In the genomic region with DNA sequence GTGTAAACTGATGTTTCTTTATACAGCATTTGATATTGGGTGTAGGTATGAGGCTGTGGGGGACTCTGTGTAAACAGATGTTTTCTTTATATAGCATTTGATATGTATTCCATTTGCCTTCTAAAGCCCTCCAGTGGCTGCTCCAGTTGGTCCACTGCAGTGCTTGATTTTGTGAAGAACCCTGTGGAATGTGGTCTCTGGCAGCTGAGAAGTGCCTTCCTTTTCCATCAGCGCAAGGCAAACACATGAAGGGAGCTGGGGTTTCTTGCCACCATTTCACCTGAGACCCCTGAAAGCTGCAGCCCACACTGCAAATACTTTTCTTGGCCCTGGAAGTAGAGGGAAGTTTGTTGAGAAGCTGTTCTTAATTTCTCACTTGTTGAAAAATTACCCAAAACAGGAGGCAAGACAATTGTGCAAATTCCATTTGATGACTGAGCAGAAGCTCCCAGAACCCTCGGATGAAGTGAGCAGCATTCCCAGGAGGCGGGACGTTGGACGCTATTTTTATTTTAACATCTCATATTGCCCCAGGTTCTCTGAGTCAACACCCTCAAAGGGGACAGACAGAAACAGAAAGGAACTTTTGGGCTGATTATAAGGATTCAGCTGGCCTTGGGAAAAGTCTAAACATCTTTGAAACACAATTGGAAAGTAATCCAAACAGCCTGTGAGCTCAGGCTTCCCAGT, we compare ENCODE assay signal across 15 cellular contexts.
DNase-seq lines count a peak whose midpoint lies in the region; ATAC-seq, FAIRE-seq and TF ChIP-seq lines count a peak whose summit lies in the region.
"Had no signal": no experiment of that assay in that cellular context is flagged by ENCODE, and none has a peak within 500 bp of the region (broad histone marks: within the 10 kb centered on the region; RNA-seq: fewer than 3 reads in every experiment).

No MANE protein-coding gene starts in this region.

- H2AFZ ChIP-seq in astrocyte (ENCODE audit: low read depth, low read length), result no peak overlapping the region

- H3K36me3 Mint-ChIP-seq in astrocyte (ENCODE audit: low read depth, unreplicated experiment), result peaks cover 11% of the 10 kb centered on the region
- H3K36me3 Mint-ChIP-seq: CD4-positive, alpha-beta memory T cell had no signal

- no peaks in the 10 kb centered on the region for H4K20me1 ChIP-seq in astrocyte (ENCODE audit: insufficient read depth, low read length)

- H3K4me3 Mint-ChIP-seq in astrocyte (ENCODE audit: unreplicated experiment), result no peak overlapping the region
- H3K4me3 Mint-ChIP-seq: activated CD4-positive, alpha-beta T cell treated with anti-CD3 and anti-CD28 coated beads, Interleukin-2, amount 10 ng/mL, durations not matched to agents 7 days and 5 days; CD4-positive, alpha-beta memory T cell had no signal

- no peaks in the 10 kb centered on the region for H3K27me3 ChIP-seq in astrocyte (ENCODE audit: insufficient read depth, low read length)
- peaks cover 0 to 7% (median 0%) of the 10 kb centered on the region in 3 donors for H3K27me3 ChIP-seq in skeletal muscle tissue (ENCODE audit: control insufficient read depth in 3 of 3, insufficient read depth in 3 of 3, low read length in 3 of 3)
- no peaks in the 10 kb centered on the region for H3K27me3 ChIP-seq in MG63
- H3K27me3 ChIP-seq: vagina had no signal

- peaks cover 19% of the 10 kb centered on the region for H3K4me1 Mint-ChIP-seq in astrocyte (ENCODE audit: low read depth, unreplicated experiment)
- H3K4me1 Mint-ChIP-seq: activated CD4-positive, alpha-beta T cell treated with anti-CD3 and anti-CD28 coated beads, Interleukin-2, amount 10 ng/mL, durations not matched to agents 7 days and 5 days; CD4-positive, alpha-beta memory T cell had no signal

- H3K27ac ChIP-seq in astrocyte (ENCODE audit: low read depth, low read length) (peak overlapping the region; percentile 57), skeletal muscle tissue (ENCODE audit: low read depth, low read length) (no peak overlapping the region)
- H3K27ac ChIP-seq: vagina had no signal

- H3K4me1 ChIP-seq in astrocyte (ENCODE audit: insufficient read depth, low read length) (peaks cover 17% of the 10 kb centered on the region), skeletal muscle tissue (ENCODE audit: control insufficient read depth in 3 of 3, insufficient read depth in 3 of 3, low read length in 3 of 3) (peaks cover 24 to 31% (median 28%) of the 10 kb centered on the region in 3 donors)

- peaks cover 6% of the 10 kb centered on the region for H3K27me3 Mint-ChIP-seq in astrocyte (ENCODE audit: low read depth, unreplicated experiment)
- H3K27me3 Mint-ChIP-seq: CD4-positive, alpha-beta memory T cell had no signal

- H3K4me2 ChIP-seq in astrocyte (ENCODE audit: low read length), result peak overlapping the region; percentile 75

- peak; percentile 90 for DNase-seq in EL
- DNase-seq in astrocyte (ENCODE audit: low read depth), result peak; percentile 76
- DNase-seq in hepatic stellate cell (ENCODE audit: low spot score), result peak; percentile 90
- no peak for DNase-seq in stimulated activated naive CD4-positive, alpha-beta T cell treated with Interleukin-2 at 50 U/mL for 16 hours (lab: John Stamatoyannopoulos, UW)
- DNase-seq in MG63, result no peak
- DNase-seq in globus pallidus (ENCODE audit: low spot score), result no peak
- DNase-seq: activated CD4-positive, alpha-beta T cell treated with anti-CD3 and anti-CD28 coated beads, Interleukin-2, amount 10 ng/mL, durations not matched to agents 7 days and 5 days; CD4-positive, alpha-beta memory T cell; effector CD8-positive, alpha-beta T cell; NCI-H1092 treated with DMSO at 0.1 percent for 48 hours; NCI-H69; small intestine had no signal

- no peak for TF ChIP-seq CTCF in astrocyte (IDR thresholded peaks at IDR 0.05; ENCODE audit: insufficient read depth, low read depth, low read length)

- H3K36me3 ChIP-seq in astrocyte (ENCODE audit: insufficient read depth, low read length) (no peaks in the 10 kb centered on the region), skeletal muscle tissue (ENCODE audit: control insufficient read depth in 3 of 3, insufficient read depth in 3 of 3, low read length in 3 of 3) (no peaks in the 10 kb centered on the region), MG63 (no peaks in the 10 kb centered on the region)
- H3K36me3 ChIP-seq: vagina had no signal

- H3K79me2 ChIP-seq in astrocyte (ENCODE audit: insufficient read depth, low read length), result no peaks in the 10 kb centered on the region

- peak overlapping the region; percentile 45 for H3K9ac ChIP-seq in astrocyte (ENCODE audit: low read length)
- H3K9ac ChIP-seq in skeletal muscle tissue (ENCODE audit: low read depth in 1 of 3, low read length in 3 of 3), result peak overlapping the region in 2 of 3 donors; percentile 46 to 75

- no peak for ATAC-seq in GM21515 (IDR thresholded peaks at IDR 0.05; ENCODE audit: unreplicated experiment)

- FAIRE-seq in astrocyte (lab: Jason Lieb, UNC), result peak; percentile 97
- FAIRE-seq: small intestine had no signal

- H3K9me3 ChIP-seq in astrocyte (ENCODE audit: insufficient read depth, low read depth, low read length), result peaks cover 3% of the 10 kb centered on the region
- no peaks in the 10 kb centered on the region for H3K9me3 ChIP-seq in skeletal muscle tissue (ENCODE audit: control insufficient read depth in 3 of 3, low read length in 3 of 3)
- H3K9me3 ChIP-seq in MG63, result no peaks in the 10 kb centered on the region
- H3K9me3 ChIP-seq: vagina had no signal

- peak overlapping the region; percentile 44 for H3K27ac Mint-ChIP-seq in astrocyte (ENCODE audit: unreplicated experiment)
- H3K27ac Mint-ChIP-seq: activated CD4-positive, alpha-beta T cell treated with anti-CD3 and anti-CD28 coated beads, Interleukin-2, amount 10 ng/mL, durations not matched to agents 7 days and 5 days had no signal

- peaks cover 11% of the 10 kb centered on the region for H3K9me3 Mint-ChIP-seq in astrocyte (ENCODE audit: unreplicated experiment)

- H3K4me3 ChIP-seq in astrocyte (ENCODE audit: insufficient read depth, low read depth, low read length) (peak overlapping the region; percentile 15), skeletal muscle tissue (ENCODE audit: low read length in 3 of 3) (peak overlapping the region; percentile 48 to 65 (median 60)), MG63 (no peak overlapping the region)
- H3K4me3 ChIP-seq: vagina had no signal

Comparison
In these comparisons a context has a peak if more than half of its experiments do, and no peak if none do; other contexts are left out.
1. DNase-seq: peak in EL (single experiment), astrocyte (single experiment) and hepatic stellate cell (single experiment); none in stimulated activated naive CD4-positive, alpha-beta T cell treated with Interleukin-2 at 50 U/mL for 16 hours (single experiment), MG63 (single experiment) and globus pallidus (single experiment).